22 cellular contexts compared by ENCODE assay signal in the genomic region with DNA sequence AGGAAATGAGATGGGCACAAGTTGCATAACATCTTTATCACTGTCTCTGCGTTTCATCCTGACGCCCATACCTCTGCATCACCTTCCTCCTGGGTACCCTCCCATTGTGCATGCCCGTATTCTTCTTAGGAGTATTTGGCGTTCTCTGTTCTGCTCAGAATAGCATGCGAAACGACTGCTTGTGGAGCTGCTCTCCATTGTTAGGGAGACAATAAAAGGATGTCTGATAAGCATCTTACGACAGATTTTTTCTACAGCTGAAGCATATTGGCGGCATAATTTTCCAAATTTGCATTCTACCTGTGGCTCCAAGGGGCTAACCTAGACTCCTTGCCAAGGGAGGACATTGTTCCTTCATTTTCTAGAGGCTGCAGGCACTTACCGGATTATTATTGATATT.
"Had no signal": no experiment of that assay in that cellular context is flagged by ENCODE, and none has a peak within 500 bp of the region (broad histone marks: within the 10 kb centered on the region; RNA-seq: fewer than 3 reads in every experiment).

No MANE protein-coding gene starts in this region.

- H3K4me3 ChIP-seq: coronary artery, esophagus muscularis mucosa, gastroesophageal sphincter, hepatocyte, right lobe of liver, testis, tibial nerve, upper lobe of right lung, vagina had no signal

- H3K4me3 Mint-ChIP-seq: natural killer cell; neural crest cell; stimulated activated memory B cell treated with anti-CD40 and anti-IgM and Interleukin-4, amounts not matched to agents 10 μg/mL and 1 μg/mL and 100 μg/mL, for 72 hours; stimulated activated naive CD8-positive, alpha-beta T cell treated with anti-CD3 and anti-CD28 coated beads, Interleukin-15, amount 100 ng/mL, for 72 hours had no signal

- DNase-seq: dorsolateral prefrontal cortex; effector CD8-positive, alpha-beta T cell; glutamatergic neuron; kidney; left colon; natural killer cell; right lobe of liver; stimulated activated CD4-positive, alpha-beta T cell treated with anti-CD3 and anti-CD28 coated beads, Interleukin-15, amount 100 ng/mL, for 24 hours; stimulated activated CD4-positive, alpha-beta T cell treated with anti-CD3 and anti-CD28 coated beads, Interleukin-1b, Interleukin-23, amount 100 ng/mL, for 48 hours; stimulated activated CD4-positive, alpha-beta T cell treated with anti-CD3 and anti-CD28 coated beads, Interleukin-4, amount 100 ng/mL, for 24 hours; stimulated activated naive CD8-positive, alpha-beta T cell treated with anti-CD3 and anti-CD28 coated beads, Interleukin-15, amount 100 ng/mL, for 72 hours; testis; upper lobe of right lung had no signal

- H3K36me3 ChIP-seq: esophagus muscularis mucosa, gastroesophageal sphincter, right lobe of liver, tibial nerve, upper lobe of right lung, vagina had no signal

- H3K36me3 Mint-ChIP-seq: natural killer cell; stimulated activated memory B cell treated with anti-CD40 and anti-IgM and Interleukin-4, amounts not matched to agents 10 μg/mL and 1 μg/mL and 100 μg/mL, for 72 hours had no signal

- H3K4me1 Mint-ChIP-seq: natural killer cell; stimulated activated memory B cell treated with anti-CD40 and anti-IgM and Interleukin-4, amounts not matched to agents 10 μg/mL and 1 μg/mL and 100 μg/mL, for 72 hours; stimulated activated naive CD8-positive, alpha-beta T cell treated with anti-CD3 and anti-CD28 coated beads, Interleukin-15, amount 100 ng/mL, for 72 hours had no signal

- ATAC-seq: gastroesophageal sphincter; left colon; natural killer cell; right lobe of liver; stimulated activated memory B cell treated with anti-CD40 and anti-IgM and Interleukin-4, amounts not matched to agents 10 μg/mL and 1 μg/mL and 100 μg/mL, for 72 hours; stimulated activated naive CD8-positive, alpha-beta T cell treated with anti-CD3 and anti-CD28 coated beads, Interleukin-15, amount 100 ng/mL, for 72 hours; upper lobe of right lung had no signal

- H3K9me3 Mint-ChIP-seq: natural killer cell; neural crest cell; stimulated activated memory B cell treated with anti-CD40 and anti-IgM and Interleukin-4, amounts not matched to agents 10 μg/mL and 1 μg/mL and 100 μg/mL, for 72 hours; stimulated activated naive CD8-positive, alpha-beta T cell treated with anti-CD3 and anti-CD28 coated beads, Interleukin-15, amount 100 ng/mL, for 72 hours had no signal

- H3K9me3 ChIP-seq: esophagus muscularis mucosa, gastroesophageal sphincter, right lobe of liver, testis, tibial nerve, upper lobe of right lung, vagina had no signal

- H3K4me2 ChIP-seq: hepatocyte had no signal

- H3K27ac Mint-ChIP-seq: natural killer cell; stimulated activated memory B cell treated with anti-CD40 and anti-IgM and Interleukin-4, amounts not matched to agents 10 μg/mL and 1 μg/mL and 100 μg/mL, for 72 hours; stimulated activated naive CD8-positive, alpha-beta T cell treated with anti-CD3 and anti-CD28 coated beads, Interleukin-15, amount 100 ng/mL, for 72 hours had no signal

- FAIRE-seq: kidney had no signal

- H3K79me2 ChIP-seq: hepatocyte had no signal

- H3K27ac ChIP-seq: coronary artery, dorsolateral prefrontal cortex, epithelial cell of prostate, esophagus muscularis mucosa, gastroesophageal sphincter, hepatocyte, right lobe of liver, testis, tibial nerve, upper lobe of right lung, vagina had no signal

- H3K4me1 ChIP-seq: right lobe of liver, testis, upper lobe of right lung, vagina had no signal

- H3K27me3 ChIP-seq: esophagus muscularis mucosa, gastroesophageal sphincter, hepatocyte, right lobe of liver, testis, tibial nerve, upper lobe of right lung, vagina had no signal

- H3K27me3 Mint-ChIP-seq: stimulated activated memory B cell treated with anti-CD40 and anti-IgM and Interleukin-4, amounts not matched to agents 10 μg/mL and 1 μg/mL and 100 μg/mL, for 72 hours had no signal

- H2AFZ ChIP-seq: hepatocyte had no signal
